In genomic region chr5:149788964-149789363, GRCh38 we compare ENCODE assay signal across 33 cellular contexts.
"Had no signal": no experiment of that assay in that cellular context is flagged by ENCODE, and none has a peak within 500 bp of the region (broad histone marks: within the 10 kb centered on the region; RNA-seq: fewer than 3 reads in every experiment).

No MANE protein-coding gene starts in this region.

- H3K4me1 ChIP-seq: breast epithelium had no signal

- ATAC-seq: activated CD8-positive, alpha-beta T cell treated with anti-CD3 and anti-CD28 coated beads for 36 hours; activated naive CD4-positive, alpha-beta T cell treated with anti-CD3 and anti-CD28 coated beads, Interleukin-2, amount 50 U/mL, for 72 hours; activated T-cell treated with anti-CD3 and anti-CD28 coated beads, Interleukin-2, amount 50 U/mL, for 4 hours; activated T-cell treated with anti-CD3 and anti-CD28 coated beads, Interleukin-2, amount 50 U/mL, for 72 hours; activated T-helper 17 cell treated with anti-CD3 and anti-CD28 coated beads, Interleukin-2, amount 50 U/mL, for 72 hours; body of pancreas had no signal

- DNase-seq: activated B cell treated with CpG ODN at 0.5 μM for 24 hours; activated CD4-positive, alpha-beta memory T cell treated with anti-CD3 and anti-CD28 coated beads for 36 hours; activated CD4-positive, alpha-beta T cell treated with anti-CD3 and anti-CD28 coated beads for 4 hours; activated CD4-positive, alpha-beta T cell treated with anti-CD3 and anti-CD28 coated beads, Interleukin-2, amount 10 ng/mL, durations not matched to agents 24 days and 14 days; activated CD4-positive, alpha-beta T cell treated with anti-CD3 and anti-CD28 coated beads, Interleukin-2, amount 50 U/mL, for 1 hour; activated CD4-positive, alpha-beta T cell treated with anti-CD3 and anti-CD28 coated beads, Interleukin-2, amount 50 U/mL, for 4 hours; activated CD4-positive, CD25-positive, alpha-beta regulatory T cell treated with anti-CD3 and anti-CD28 coated beads, Interleukin-2, amount 50 U/mL, for 72 hours; activated CD8-positive, alpha-beta memory T cell treated with anti-CD3 and anti-CD28 coated beads, Interleukin-2, amount 50 U/mL, for 4 hours; activated CD8-positive, alpha-beta T cell treated with anti-CD3 and anti-CD28 coated beads for 36 hours; activated effector memory CD4-positive, alpha-beta T cell treated with anti-CD3 and anti-CD28 coated beads, Interleukin-2, amount 50 U/mL, for 16 hours; activated gamma-delta T cell treated with Interleukin-2 at 50 U/mL for 16 hours; activated naive CD4-positive, alpha-beta T cell; activated naive CD4-positive, alpha-beta T cell treated with anti-CD3 and anti-CD28 coated beads for 36 hours; activated naive CD4-positive, alpha-beta T cell treated with anti-CD3 and anti-CD28 coated beads, Interleukin-2, amount 50 U/mL, for 16 hours; activated naive CD8-positive, alpha-beta T cell treated with anti-CD3 and anti-CD28 coated beads for 36 hours; activated T-cell treated with anti-CD3 and anti-CD28 coated beads for 4 hours; activated T-cell treated with anti-CD3 and anti-CD28 coated beads, Interleukin-2, amount 50 U/mL, for 1 hour; activated T-cell treated with anti-CD3 and anti-CD28 coated beads, Interleukin-2, amount 50 U/mL, for 4 hours; activated T-cell treated with anti-CD3 and anti-CD28 coated beads, Interleukin-2, amount 50 U/mL, for 72 hours; adrenal gland; amniotic stem cell; body of pancreas; brain microvascular endothelial cell; central memory CD4-positive, alpha-beta T cell; T-helper 1 cell; T-helper 2 cell; T-helper 9 cell had no signal

- FAIRE-seq: astrocyte, TTC549 had no signal

- H3K9me3 ChIP-seq: adrenal gland, body of pancreas, breast epithelium had no signal

- H3K4me3 ChIP-seq: adrenal gland, body of pancreas, breast epithelium had no signal

- H3K36me3 ChIP-seq: adrenal gland, brain microvascular endothelial cell, breast epithelium had no signal

- H3K27ac ChIP-seq: adrenal gland, body of pancreas, brain microvascular endothelial cell, breast epithelium, VCaP had no signal

- H3K27me3 ChIP-seq: adrenal gland, body of pancreas, brain microvascular endothelial cell, breast epithelium had no signal
